8 cellular contexts compared by ENCODE assay signal in genomic region chr5:158875272-158875679, GRCh38.
DNase-seq lines count a peak whose midpoint lies in the region; ATAC-seq and TF ChIP-seq lines count a peak whose summit lies in the region.

No MANE protein-coding gene starts in this region.

- peak overlapping the region in 7 of 8 donors; percentile 34 to 88 (median 75) for H3K4me3 Mint-ChIP-seq in naive B cell

- TF ChIP-seq EP300 in suprapubic skin (IDR thresholded peaks at IDR 0.05) = no peak

- peaks cover 66 to 89% (median 86%) of the 10 kb centered on the region in 3 donors for H3K4me1 Mint-ChIP-seq in naive B cell

- in situ Hi-C loops in astrocyte of the spinal cord (cut with HindIII; ENCODE audit: low sequenced_read_pairs) = no loop called here

- H3K4me3 ChIP-seq in astrocyte of the spinal cord (ENCODE audit: low read depth, low read length) (no peak overlapping the region), suprapubic skin (no peak overlapping the region)

- H3K27ac ChIP-seq in suprapubic skin = no peak overlapping the region

- H3K9me3 ChIP-seq in suprapubic skin = no peaks in the 10 kb centered on the region

- peak; percentile 43 for DNase-seq in GM03348 (ENCODE audit: low spot score)
- peak; percentile 37 for DNase-seq in astrocyte of the spinal cord (ENCODE audit: low read depth, low spot score)
- peak; percentile 31 for DNase-seq in naive B cell
- DNase-seq in NCI-H82 treated with DMSO at 0.1 percent for 48 hours (lab: John Stamatoyannopoulos, UW; ENCODE audit: unreplicated experiment) = no peak
- no peak for DNase-seq in suprapubic skin (ENCODE audit: low spot score in 2 of 2)

- H3K27ac Mint-ChIP-seq in naive B cell = peak overlapping the region; percentile 64 to 86 (median 76)

- no peaks in the 10 kb centered on the region for H3K36me3 Mint-ChIP-seq in naive B cell

- no peaks in the 10 kb centered on the region for H3K27me3 Mint-ChIP-seq in naive B cell

- no peaks in the 10 kb centered on the region for H3K36me3 ChIP-seq in suprapubic skin

- TF ChIP-seq POLR2A in suprapubic skin (IDR thresholded peaks at IDR 0.05) = no peak

- peaks cover 39% of the 10 kb centered on the region for H3K4me1 ChIP-seq in suprapubic skin

- 12% methylated on average over 1 of the region's 1 CpG for WGBS in suprapubic skin

- no peaks in the 10 kb centered on the region for H3K27me3 ChIP-seq in suprapubic skin

- ATAC-seq in HG02981 (IDR thresholded peaks at IDR 0.05; ENCODE audit: unreplicated experiment) (peak; percentile 38), naive B cell (ENCODE audit: low read depth in 2 of 2) (peak; percentile 39 to 45), GM21390 (IDR thresholded peaks at IDR 0.05; ENCODE audit: unreplicated experiment) (no peak), HG03196 (IDR thresholded peaks at IDR 0.05; ENCODE audit: unreplicated experiment) (no peak)

- no peaks in the 10 kb centered on the region for H3K9me3 Mint-ChIP-seq in naive B cell

- TF ChIP-seq CTCF in astrocyte of the spinal cord (IDR thresholded peaks at IDR 0.05; ENCODE audit: low read depth, low read length) (no peak), suprapubic skin (IDR thresholded peaks at IDR 0.05) (no peak)

Comparison
In these comparisons a context has a peak if more than half of its experiments do, and no peak if none do; other contexts are left out.
1. DNase-seq: peak in GM03348 (single experiment), astrocyte of the spinal cord (single experiment) and naive B cell (single experiment); none in NCI-H82 treated with DMSO at 0.1 percent for 48 hours (single experiment) and suprapubic skin (0 of 2).
2. ATAC-seq: peak in HG02981 (single experiment) and naive B cell (2 of 2); none in GM21390 (single experiment) and HG03196 (single experiment).